ENCODE assay signal across 9 cellular contexts in genomic region chr5:22852807-22853670, GRCh38. TPM values are rescaled to one million over a fixed set of nuclear protein-coding genes. Genes with fewer than 3 reads are reported as not detected.
DNase-seq lines count a peak whose midpoint lies in the region; ATAC-seq and TF ChIP-seq lines count a peak whose summit lies in the region.
"Had no signal": no experiment of that assay in that cellular context is flagged by ENCODE, and none has a peak within 500 bp of the region (broad histone marks: within the 10 kb centered on the region; RNA-seq: fewer than 3 reads in every experiment).

CDH12 (minus strand) TSS chr5:22853344.

- peak within 1 kb of the TSS in 5 of 7 donors; percentile 19 to 50 (median 45) for H3K4me3 Mint-ChIP-seq in CD8-positive, alpha-beta memory T cell
- no peak within 1 kb of the TSS for H3K4me3 Mint-ChIP-seq in effector memory CD8-positive, alpha-beta T cell

- H3K27me3 Mint-ChIP-seq in CD8-positive, alpha-beta memory T cell: no peaks in the 10 kb centered on the region
- no peaks in the 10 kb centered on the region for H3K27me3 Mint-ChIP-seq in effector memory CD8-positive, alpha-beta T cell

- H3K4me1 Mint-ChIP-seq in CD8-positive, alpha-beta memory T cell: peaks cover 0 to 3% (median 2%) of the 10 kb centered on the region in 3 donors
- H3K4me1 Mint-ChIP-seq in effector memory CD8-positive, alpha-beta T cell (ENCODE audit: low read depth in 2 of 2): no peaks in the 10 kb centered on the region

- no peaks in the 10 kb centered on the region for H3K36me3 ChIP-seq in CD8-positive, alpha-beta memory T cell (ENCODE audit: insufficient read depth, low read length)
- H3K36me3 ChIP-seq in body of pancreas (replicated peaks in 1 of 2; ENCODE audit: insufficient read depth in 1 of 2, low read depth in 2 of 2) (no peaks in the 10 kb centered on the region), muscle layer of duodenum (ENCODE audit: control insufficient read depth in 1 of 2, insufficient read depth in 2 of 2, low read length in 2 of 2) (no peaks in the 10 kb centered on the region)

- no peaks in the 10 kb centered on the region for H3K9me3 ChIP-seq in CD8-positive, alpha-beta memory T cell (ENCODE audit: low read length)
- H3K9me3 ChIP-seq in body of pancreas: no peaks in the 10 kb centered on the region
- H3K9me3 ChIP-seq in muscle layer of duodenum (ENCODE audit: control insufficient read depth in 1 of 2, low read length in 2 of 2): no peaks in the 10 kb centered on the region

- ATAC-seq in GM21737 (IDR thresholded peaks at IDR 0.05; ENCODE audit: unreplicated experiment) (peak; percentile 55), body of pancreas (peak; percentile 62), HG03457 (IDR thresholded peaks at IDR 0.05; ENCODE audit: unreplicated experiment) (no peak)
- no peak for ATAC-seq in effector memory CD8-positive, alpha-beta T cell (replicated peaks)

- no peak within 1 kb of the TSS for H3K4me3 ChIP-seq in CD8-positive, alpha-beta memory T cell (ENCODE audit: low read length)
- no peak within 1 kb of the TSS for H3K4me3 ChIP-seq in body of pancreas
- peak within 1 kb of the TSS; percentile 43 to 63 for H3K4me3 ChIP-seq in muscle layer of duodenum (ENCODE audit: low read depth in 1 of 2, low read length in 2 of 2)

- WGBS in body of pancreas, 2 donors: 1% methylated on average over 31 of the region's 31 CpGs

- no peak for DNase-seq in CD8-positive, alpha-beta memory T cell
- DNase-seq in NCI-H446 treated with DMSO at 0.1 percent for 48 hours (lab: John Stamatoyannopoulos, UW): peak; percentile 68
- peak in 3 of 4 donors; percentile 2 to 25 (median 10) for DNase-seq in body of pancreas
- DNase-seq in effector memory CD8-positive, alpha-beta T cell: no peak
- no peak for DNase-seq in OCI-M2 (lab: John Stamatoyannopoulos, UW; ENCODE audit: unreplicated experiment)

- no peak within 1 kb of the TSS for H3K27ac ChIP-seq in CD8-positive, alpha-beta memory T cell (ENCODE audit: low read depth, low read length)
- no peak within 1 kb of the TSS for H3K27ac ChIP-seq in body of pancreas
- H3K27ac ChIP-seq in muscle layer of duodenum (ENCODE audit: low read length): no peak within 1 kb of the TSS

- intact Hi-C loops in body of pancreas (cut with DNase I): no loop called here

- H3K27me3 ChIP-seq in CD8-positive, alpha-beta memory T cell (ENCODE audit: insufficient read depth, low read length, poor library complexity, severe bottlenecking): no peaks in the 10 kb centered on the region
- H3K27me3 ChIP-seq in body of pancreas: peaks cover 0 to 10% of the 10 kb centered on the region in 2 donors
- no peaks in the 10 kb centered on the region for H3K27me3 ChIP-seq in muscle layer of duodenum (ENCODE audit: low read depth, low read length)

- POLR2A ChIA-PET in CD8-positive, alpha-beta memory T cell (lab: Charles Lee): no interaction called here

- TF ChIP-seq CTCF in body of pancreas (IDR thresholded peaks at IDR 0.05): no peak

- no peaks in the 10 kb centered on the region for H3K4me1 ChIP-seq in CD8-positive, alpha-beta memory T cell (ENCODE audit: insufficient read depth, low read length)
- peaks cover 11% of the 10 kb centered on the region for H3K4me1 ChIP-seq in body of pancreas
- H3K4me1 ChIP-seq in muscle layer of duodenum (ENCODE audit: control insufficient read depth in 1 of 2, insufficient read depth in 2 of 2, low read length in 2 of 2): peaks cover 0 to 10% of the 10 kb centered on the region in 2 donors

- peaks cover 4 to 30% (median 14%) of the 10 kb centered on the region in 5 donors for H3K9me3 Mint-ChIP-seq in CD8-positive, alpha-beta memory T cell
- peaks cover 7 to 26% of the 10 kb centered on the region in 2 donors for H3K9me3 Mint-ChIP-seq in effector memory CD8-positive, alpha-beta T cell

- CTCF ChIA-PET in CD8-positive, alpha-beta memory T cell (lab: Charles Lee): no interaction called here

- no peak for TF ChIP-seq POLR2A in body of pancreas (IDR thresholded peaks at IDR 0.05)

- no peaks in the 10 kb centered on the region for H3K36me3 Mint-ChIP-seq in CD8-positive, alpha-beta memory T cell
- H3K36me3 Mint-ChIP-seq in effector memory CD8-positive, alpha-beta T cell (ENCODE audit: insufficient read depth): no peaks in the 10 kb centered on the region

- no peak within 1 kb of the TSS for H3K27ac Mint-ChIP-seq in CD8-positive, alpha-beta memory T cell
- H3K27ac Mint-ChIP-seq in effector memory CD8-positive, alpha-beta T cell: no peak within 1 kb of the TSS

RNA-seq across cellular contexts. Expression of gene CDH12, which starts in this region (rescaled TPM):
- total RNA-seq in CD8-positive, alpha-beta memory T cell: not detected
- polyA plus RNA-seq in CD8-positive, alpha-beta memory T cell: not detected
- total RNA-seq in body of pancreas: not detected
- total RNA-seq: bronchial epithelial cell had no signal

Comparison
In these comparisons a context has a peak if more than half of its experiments do, and no peak if none do; other contexts are left out.
1. Peak in DNase-seq and ATAC-seq in body of pancreas; RNA of the gene not detected or under 1 TPM.
2. H3K4me3 ChIP-seq: peak in muscle layer of duodenum (2 of 2); none in CD8-positive, alpha-beta memory T cell (single experiment) and body of pancreas (0 of 2).
3. H3K4me3 Mint-ChIP-seq: peak in CD8-positive, alpha-beta memory T cell (5 of 7); none in effector memory CD8-positive, alpha-beta T cell (0 of 2).